In genomic region chr3:136752327-136753111, GRCh38 we compare ENCODE assay signal across 8 cellular contexts. TPM values are rescaled to one million over a fixed set of nuclear protein-coding genes. Genes with fewer than 3 reads are reported as not detected.
DNase-seq lines count a peak whose midpoint lies in the region; ATAC-seq and TF ChIP-seq lines count a peak whose summit lies in the region.

TSS of gene STAG1 (minus strand) at chr3:136752378. CDS start at chr3:136630898, 121,480 bp downstream.

- H3K4me1 ChIP-seq in parathyroid adenoma (peaks cover 9% of the 10 kb centered on the region), tibial nerve (peaks cover 0 to 45% (median 18%) of the 10 kb centered on the region in 4 donors)

- TF ChIP-seq EP300 in tibial nerve (IDR thresholded peaks at IDR 0.05), result peak; percentile 32 to 95

- H3F3A ChIP-seq in SU-DHL-6 (ENCODE audit: insufficient read depth), result peaks cover 15% of the 10 kb centered on the region; the same call in 1 of the 2 replicates

- DNase-seq in NCI-H128 (lab: John Stamatoyannopoulos, UW; ENCODE audit: unreplicated experiment), result peak; percentile 99
- peak; percentile 96 for DNase-seq in activated naive CD8-positive, alpha-beta T cell treated with anti-CD3 and anti-CD28 coated beads, Interleukin-2, amount 50 U/mL, for 16 hours (ENCODE audit: low read depth, low spot score)
- peak; percentile 100 for DNase-seq in Right ventricle myocardium superior
- DNase-seq in tibial nerve (ENCODE audit: low spot score in 2 of 2), result peak; percentile 98

- no peaks in the 10 kb centered on the region for H3K9me2 ChIP-seq in SU-DHL-6 (replicated peaks; ENCODE audit: insufficient read depth, low read length)

- H3K9ac ChIP-seq in SU-DHL-6 (ENCODE audit: low read length) (peak within 1 kb of the TSS; percentile 91), parathyroid adenoma (peak within 1 kb of the TSS; percentile 81)

- intact Hi-C loops in Right ventricle myocardium superior (cut with DNase I), result loop anchor here (5.0 to 10.0 kb wide), 5 partner anchors 110 to 678 kb away; partner anchors contain the start of genes MSL2, NCK1 and PCCB

- WGBS in tibial nerve, 2 donors, result 0 to 1% methylated on average over 10 to 38 of the region's 78 CpGs

- TF ChIP-seq POLR2A in tibial nerve (IDR thresholded peaks at IDR 0.05), result peak; percentile 88 to 92

- H3K27ac ChIP-seq in SU-DHL-6 (ENCODE audit: low read depth, low read length), result peak within 1 kb of the TSS; percentile 91
- H3K27ac ChIP-seq in parathyroid adenoma, result peak within 1 kb of the TSS; percentile 96
- H3K27ac ChIP-seq in tibial nerve, result peak within 1 kb of the TSS; percentile 98 to 100 (median 98)

- H4K20me1 ChIP-seq in SU-DHL-6 (ENCODE audit: low read depth, low read length), result no peaks in the 10 kb centered on the region

- H3K79me2 ChIP-seq in SU-DHL-6 (ENCODE audit: insufficient read depth, low read length), result peaks cover 40% of the 10 kb centered on the region
- H3K79me2 ChIP-seq in parathyroid adenoma, result peaks cover 19% of the 10 kb centered on the region

- H3K4me3 ChIP-seq in SU-DHL-6 (ENCODE audit: insufficient read depth, low read length, poor library complexity, severe bottlenecking) (peak within 1 kb of the TSS; percentile 86), parathyroid adenoma (ENCODE audit: low read depth, low read length) (peak within 1 kb of the TSS; percentile 79), tibial nerve (peak within 1 kb of the TSS; percentile 82 to 94 (median 88))

- H3K4me2 ChIP-seq in SU-DHL-6 (ENCODE audit: low read depth, low read length, poor library complexity, severe bottlenecking) (peak within 1 kb of the TSS; percentile 92), parathyroid adenoma (ENCODE audit: low read length) (peak within 1 kb of the TSS; percentile 96)

- ATAC-seq in HG02759 (IDR thresholded peaks at IDR 0.05; ENCODE audit: unreplicated experiment) (peak; percentile 85), Right ventricle myocardium superior (ENCODE audit: poor library complexity) (peak; percentile 96)

- no peaks in the 10 kb centered on the region for H3K9me3 ChIP-seq in SU-DHL-6 (ENCODE audit: insufficient read depth, low read length)
- H3K9me3 ChIP-seq in parathyroid adenoma (ENCODE audit: control insufficient read depth, low read length), result no peaks in the 10 kb centered on the region
- no peaks in the 10 kb centered on the region for H3K9me3 ChIP-seq in tibial nerve

- H2AFZ ChIP-seq in SU-DHL-6 (ENCODE audit: low read depth, low read length, severe bottlenecking) (peak within 1 kb of the TSS; percentile 75), parathyroid adenoma (peak within 1 kb of the TSS; percentile 87)

- H3K27me3 ChIP-seq in SU-DHL-6 (ENCODE audit: low read length) (no peaks in the 10 kb centered on the region), parathyroid adenoma (ENCODE audit: control insufficient read depth, insufficient read depth, low read length) (no peaks in the 10 kb centered on the region), tibial nerve (no peaks in the 10 kb centered on the region)

- peak; percentile 92 for TF ChIP-seq CTCF in GM12873 (IDR thresholded peaks at IDR 0.05; ENCODE audit: insufficient read depth, low read depth, low read length, missing control alignments)
- TF ChIP-seq CTCF in SU-DHL-6 (IDR thresholded peaks at IDR 0.05; ENCODE audit: insufficient read depth, low read length, poor library complexity, severe bottlenecking), result peak; percentile 88
- TF ChIP-seq CTCF in parathyroid adenoma (IDR thresholded peaks at IDR 0.05), result peak; percentile 98
- peak; percentile 96 to 100 (median 99) for TF ChIP-seq CTCF in tibial nerve (IDR thresholded peaks at IDR 0.05)

- H3K36me3 ChIP-seq in SU-DHL-6 (ENCODE audit: low read length), result no peaks in the 10 kb centered on the region
- no peaks in the 10 kb centered on the region for H3K36me3 ChIP-seq in parathyroid adenoma (ENCODE audit: control insufficient read depth, insufficient read depth, low read length)
- H3K36me3 ChIP-seq in tibial nerve, result no peaks in the 10 kb centered on the region

RNA-seq across cellular contexts. Expression of gene STAG1, which starts in this region (rescaled TPM):
- total RNA-seq in Right ventricle myocardium superior, result 21.1 TPM
- total RNA-seq in tibial nerve, result 10 to 100 TPM; 48.6 to 71.2 (median 58.2) TPM

Comparison
In these comparisons a context has a peak if more than half of its experiments do, and no peak if none do; other contexts are left out.
1. Peak in every context shown above with its lines: DNase-seq, ATAC-seq, H3K4me3 ChIP-seq and H3K27ac ChIP-seq.